18 cellular contexts compared by ENCODE assay signal in genomic region chr6:128573036-128573435, GRCh38. TPM values are rescaled to one million over a fixed set of nuclear protein-coding genes. Genes with fewer than 3 reads are reported as not detected.
DNase-seq lines count a peak whose midpoint lies in the region; TF ChIP-seq lines count a peak whose summit lies in the region.
"Had no signal": no experiment of that assay in that cellular context is flagged by ENCODE, and none has a peak within 500 bp of the region (broad histone marks: within the 10 kb centered on the region; RNA-seq: fewer than 3 reads in every experiment).

No MANE protein-coding gene starts in this region.

- no peak overlapping the region for H3K4me2 ChIP-seq in trophoblast cell (ENCODE audit: low read length)
- H3K4me2 ChIP-seq: BLaER1 had no signal

- peaks cover 2% of the 10 kb centered on the region for H3K79me1 ChIP-seq in trophoblast cell (ENCODE audit: low read length)

- TF ChIP-seq EP300 in tibial nerve (IDR thresholded peaks at IDR 0.05) = no peak

- H4K8ac ChIP-seq in trophoblast cell (ENCODE audit: low read depth, low read length) = no peak overlapping the region

- no peaks in the 10 kb centered on the region for H3K9me3 ChIP-seq in SJCRH30 (replicated peaks)
- H3K9me3 ChIP-seq in trophoblast cell (ENCODE audit: insufficient read depth, low read depth, low read length) = no peaks in the 10 kb centered on the region
- H3K9me3 ChIP-seq in tibial nerve = no peaks in the 10 kb centered on the region
- H3K9me3 ChIP-seq: BLaER1 had no signal

- no peak overlapping the region for H3K23ac ChIP-seq in trophoblast cell (ENCODE audit: low read length)

- no peak overlapping the region for H2AFZ ChIP-seq in trophoblast cell (ENCODE audit: insufficient read depth, low read length, poor library complexity)

- H3K4me1 ChIP-seq in SJCRH30 (peaks cover 17% of the 10 kb centered on the region), trophoblast cell (ENCODE audit: control insufficient read depth in 1 of 2, insufficient read depth in 2 of 2, low read length in 2 of 2) (peaks cover 2 to 3% of the 10 kb centered on the region in 2 experiments), tibial nerve (peaks cover 0 to 11% (median 4%) of the 10 kb centered on the region in 4 donors)

- H3K9me3 Mint-ChIP-seq in HFFc6 = no peaks in the 10 kb centered on the region
- H3K9me3 Mint-ChIP-seq: CD4-positive, alpha-beta memory T cell had no signal

- no peak overlapping the region for H2BK12ac ChIP-seq in trophoblast cell (ENCODE audit: low read length)

- peaks cover 73% of the 10 kb centered on the region for H3K4me1 Mint-ChIP-seq in HFFc6 (ENCODE audit: low read depth)
- H3K4me1 Mint-ChIP-seq: CD14-positive monocyte had no signal

- WGBS in trophoblast cell (ENCODE audit: extremely low coverage, insufficient coverage, insufficient read length) = no CpG with 5 or more reads among the region's 8 CpGs
- WGBS in tibial nerve, 2 donors = 77 to 79% methylated on average over 8 of the region's 8 CpGs

- no peak overlapping the region for H3K14ac ChIP-seq in trophoblast cell (ENCODE audit: low read length)

- H3K27me3 ChIP-seq in SJCRH30 (no peaks in the 10 kb centered on the region), trophoblast cell (ENCODE audit: insufficient read depth, low read length) (no peaks in the 10 kb centered on the region), tibial nerve (no peaks in the 10 kb centered on the region)
- H3K27me3 ChIP-seq: BLaER1 had no signal

- no peak for TF ChIP-seq POLR2A in tibial nerve (IDR thresholded peaks at IDR 0.05)

- H4K12ac ChIP-seq in trophoblast cell (ENCODE audit: low read depth, low read length) = no peak overlapping the region

- no peak overlapping the region for H2AK5ac ChIP-seq in trophoblast cell (ENCODE audit: low read length)

- peak; percentile 19 for DNase-seq in COLO829 (ENCODE audit: low spot score)
- DNase-seq in HFFc6 = no peak
- DNase-seq in SJCRH30 = peak; percentile 5 to 9
- peak; percentile 85 to 93 for DNase-seq in trophoblast cell
- DNase-seq in NCI-H2107 (lab: John Stamatoyannopoulos, UW) = no peak
- no peak for DNase-seq in SW480 (ENCODE audit: low spot score)
- DNase-seq in tibial nerve (ENCODE audit: low spot score in 2 of 2) = no peak
- DNase-seq: 8988T; Calu3; CD4-positive, alpha-beta memory T cell; DMS79 treated with DMSO at 0.1 percent for 48 hours; GOT3; H7 had no signal

- no peak overlapping the region for H2BK5ac ChIP-seq in trophoblast cell (ENCODE audit: low read depth, low read length, poor library complexity)

- H3K4ac ChIP-seq in trophoblast cell (ENCODE audit: low read depth, low read length) = no peak overlapping the region

- no peak overlapping the region for H3K9ac ChIP-seq in trophoblast cell (ENCODE audit: low read length)
- H3K9ac ChIP-seq: BLaER1 had no signal

- no peak overlapping the region for H3K18ac ChIP-seq in trophoblast cell (ENCODE audit: low read length)

- H3K4me3 ChIP-seq in SJCRH30 (no peak overlapping the region), trophoblast cell (ENCODE audit: low read depth, low read length) (no peak overlapping the region), tibial nerve (no peak overlapping the region)
- H3K4me3 ChIP-seq: BLaER1, GM12878 had no signal

- H2BK120ac ChIP-seq in trophoblast cell (ENCODE audit: insufficient read depth, low read length, poor library complexity) = no peak overlapping the region

- 0 out of 2 replicates have a peak overlapping the region, but pooled peaks have one; percentile 33 for H3K27ac Mint-ChIP-seq in HFFc6
- H3K27ac Mint-ChIP-seq: CD14-positive monocyte; CD4-positive, alpha-beta memory T cell had no signal

- no peak overlapping the region for H4K91ac ChIP-seq in trophoblast cell (ENCODE audit: low read depth, low read length)

- no peak overlapping the region for H3K27ac ChIP-seq in SJCRH30
- no peak overlapping the region for H3K27ac ChIP-seq in trophoblast cell (ENCODE audit: low read depth, low read length)
- no peak overlapping the region for H3K27ac ChIP-seq in tibial nerve
- H3K27ac ChIP-seq: BLaER1, HL-60 had no signal

- no peaks in the 10 kb centered on the region; the same call in 1 of the 2 replicates for H3K27me3 Mint-ChIP-seq in HFFc6 (ENCODE audit: insufficient read depth)

- no peaks in the 10 kb centered on the region for H3K79me2 ChIP-seq in trophoblast cell (ENCODE audit: control insufficient read depth, insufficient read depth, low read length, poor library complexity)

- TF ChIP-seq CTCF in HFFc6 (IDR thresholded peaks at IDR 0.05) (no peak), tibial nerve (IDR thresholded peaks at IDR 0.05) (no peak)

- no peak overlapping the region for H3K4me3 Mint-ChIP-seq in HFFc6
- H3K4me3 Mint-ChIP-seq: CD14-positive monocyte; CD4-positive, alpha-beta memory T cell had no signal

- H3K36me3 Mint-ChIP-seq in HFFc6 (ENCODE audit: low read depth) = no peaks in the 10 kb centered on the region
- H3K36me3 Mint-ChIP-seq: CD14-positive monocyte; CD4-positive, alpha-beta memory T cell had no signal

- no peaks in the 10 kb centered on the region for H3K36me3 ChIP-seq in SJCRH30
- H3K36me3 ChIP-seq in trophoblast cell (ENCODE audit: control insufficient read depth in 1 of 2, insufficient read depth in 2 of 2, low read length in 2 of 2) = no peaks in the 10 kb centered on the region
- H3K36me3 ChIP-seq in tibial nerve = no peaks in the 10 kb centered on the region
- H3K36me3 ChIP-seq: BLaER1 had no signal

RNA-seq across cellular contexts. Expression of gene PTPRK, which starts 52.6 kb away (rescaled TPM):
- total RNA-seq in HFFc6 (2021; fragmentation: NEBNext Ultra II Directional; extraction: Animal tissue kit (Norgen Biotek cat#: 25700)) = 100 to 1,000 TPM in 3 of 6 experiments, 10 to 100 TPM in 3; 92.8 to 104 (median 97.3) TPM
- 24.2 and 31.4 TPM in 2 replicates for total RNA-seq in SJCRH30 (2014; rRNA removed; shearing (Covaris generic))
- polyA plus RNA-seq in trophoblast cell (2013) = 15.0 and 15.3 TPM in 2 replicates
- 10 to 100 TPM; 17.4 to 26.1 (median 21.2) TPM for total RNA-seq in tibial nerve
- total RNA-seq: G401 had no signal
- polyA plus RNA-seq: CD14-positive monocyte had no signal

Comparison
In these comparisons a context has a peak if more than half of its experiments do, and no peak if none do; other contexts are left out.
1. DNase-seq: peak in COLO829 (single experiment), SJCRH30 (2 of 2) and trophoblast cell (2 of 2); none in HFFc6 (single experiment), NCI-H2107 (single experiment), SW480 (single experiment) and tibial nerve (0 of 2).